ENCODE assay signal across 26 cellular contexts in genomic region chr17:42844761-42845555, GRCh38. TPM values are rescaled to one million over a fixed set of nuclear protein-coding genes. Genes with fewer than 3 reads are reported as not detected.
"Had no signal": no experiment of that assay in that cellular context is flagged by ENCODE, and none has a peak within 500 bp of the region (broad histone marks: within the 10 kb centered on the region; RNA-seq: fewer than 3 reads in every experiment).

No MANE protein-coding gene starts in this region.

- FAIRE-seq: endothelial cell of umbilical vein had no signal

- ATAC-seq: left colon had no signal

- H3K27me3 ChIP-seq: cardiac muscle cell, thyroid gland had no signal

- H3K27ac Mint-ChIP-seq: nephron, progenitor cell of endocrine pancreas had no signal

- H3K4me3 ChIP-seq: cardiac muscle cell, skin epidermis, thyroid gland had no signal

- DNase-seq: activated CD4-positive, alpha-beta T cell treated with anti-CD3 and anti-CD28 coated beads, Interleukin-2, amount 10 ng/mL, durations not matched to agents 24 days and 14 days; activated CD4-positive, CD25-positive, alpha-beta regulatory T cell; activated gamma-delta T cell; activated T-cell treated with anti-CD3 and anti-CD28 coated beads, Interleukin-2, amount 50 U/mL, for 1 hour; amygdala; dermis blood vessel endothelial cell; effector memory CD4-positive, alpha-beta T cell; hippocampal formation; left colon; midbrain; occipital lobe; stimulated activated CD4-positive, alpha-beta T cell treated with anti-CD3 and anti-CD28 coated beads, Interleukin-4, amount 100 ng/mL, for 1 hour; stimulated activated naive CD4-positive, alpha-beta T cell; T-helper 1 cell; T-helper 9 cell; thyroid gland had no signal

- H3K4me3 Mint-ChIP-seq: activated CD4-positive, alpha-beta T cell treated with anti-CD3 and anti-CD28 coated beads, Interleukin-2, amount 10 ng/mL, durations not matched to agents 24 days and 14 days; activated CD8-positive, alpha-beta T cell treated with anti-CD3 and anti-CD28 coated beads for 36 hours; activated naive CD8-positive, alpha-beta T cell treated with anti-CD3 and anti-CD28 coated beads for 36 hours; nephron had no signal

- H3K27me3 Mint-ChIP-seq: activated CD4-positive, alpha-beta T cell treated with anti-CD3 and anti-CD28 coated beads, Interleukin-2, amount 10 ng/mL, durations not matched to agents 24 days and 14 days; activated CD8-positive, alpha-beta T cell treated with anti-CD3 and anti-CD28 coated beads for 36 hours; activated naive CD8-positive, alpha-beta T cell treated with anti-CD3 and anti-CD28 coated beads for 36 hours; progenitor cell of endocrine pancreas had no signal

- H3K9me3 ChIP-seq: thyroid gland had no signal

- H3K9me3 Mint-ChIP-seq: activated CD4-positive, alpha-beta T cell treated with anti-CD3 and anti-CD28 coated beads, Interleukin-2, amount 10 ng/mL, durations not matched to agents 24 days and 14 days; activated CD8-positive, alpha-beta T cell treated with anti-CD3 and anti-CD28 coated beads for 36 hours; activated naive CD8-positive, alpha-beta T cell treated with anti-CD3 and anti-CD28 coated beads for 36 hours; nephron had no signal

- H3K27ac ChIP-seq: cardiac muscle cell, thyroid gland had no signal

RNA-seq across cellular contexts. Expression of gene CNTD1, which starts 46.3 kb away (rescaled TPM):
- total RNA-seq: activated CD4-positive, alpha-beta T cell treated with anti-CD3 and anti-CD28 coated beads, Interleukin-2, amount 10 ng/mL, durations not matched to agents 24 days and 14 days; activated naive CD8-positive, alpha-beta T cell treated with anti-CD3 and anti-CD28 coated beads for 36 hours; chondrocyte; endothelial cell of umbilical vein; fibroblast of villous mesenchyme; glomerular endothelial cell; progenitor cell of endocrine pancreas had no signal
- polyA plus RNA-seq: endothelial cell of umbilical vein had no signal
